1 cellular context compared by ENCODE assay signal in the genomic region with DNA sequence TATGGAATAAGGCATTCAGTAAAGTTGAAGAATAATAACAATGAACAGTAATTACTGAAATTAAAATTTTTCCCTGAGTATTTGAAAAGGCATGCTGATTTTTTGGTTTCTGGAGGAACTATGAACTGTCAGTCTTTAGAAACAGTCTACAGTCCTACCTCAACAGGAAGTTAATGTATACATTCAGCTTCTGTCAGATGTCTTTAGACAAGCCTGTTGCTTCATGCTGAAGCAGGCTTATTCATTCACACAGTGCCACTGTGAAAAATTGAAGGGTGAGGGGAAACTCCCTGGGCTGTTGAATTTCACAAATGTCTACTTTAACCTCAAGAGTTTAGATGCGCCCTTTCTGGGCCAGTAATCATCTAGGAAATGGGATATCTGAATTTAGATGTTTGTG.
TF ChIP-seq lines count a peak whose summit lies in the region.

No MANE protein-coding gene starts in this region.

TF ChIP-seq in IMR-90, 13 proteins besides CTCF, POLR2A, EP300 and RAD21:
- TF ChIP-seq, protein P1, sequence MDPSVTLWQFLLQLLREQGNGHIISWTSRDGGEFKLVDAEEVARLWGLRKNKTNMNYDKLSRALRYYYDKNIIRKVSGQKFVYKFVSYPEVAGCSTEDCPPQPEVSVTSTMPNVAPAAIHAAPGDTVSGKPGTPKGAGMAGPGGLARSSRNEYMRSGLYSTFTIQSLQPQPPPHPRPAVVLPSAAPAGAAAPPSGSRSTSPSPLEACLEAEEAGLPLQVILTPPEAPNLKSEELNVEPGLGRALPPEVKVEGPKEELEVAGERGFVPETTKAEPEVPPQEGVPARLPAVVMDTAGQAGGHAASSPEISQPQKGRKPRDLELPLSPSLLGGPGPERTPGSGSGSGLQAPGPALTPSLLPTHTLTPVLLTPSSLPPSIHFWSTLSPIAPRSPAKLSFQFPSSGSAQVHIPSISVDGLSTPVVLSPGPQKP (IDR thresholded peaks at IDR 0.05; ENCODE audit: borderline replicate concordance, low read depth, low read length) = no peak
- TF ChIP-seq MAFK (IDR thresholded peaks at IDR 0.05; ENCODE audit: low read depth, low read length) = no peak
- no peak for TF ChIP-seq CHD1 (IDR thresholded peaks at IDR 0.05; ENCODE audit: low read depth, low read length)
- no peak for TF ChIP-seq FOS (IDR thresholded peaks at IDR 0.05; ENCODE audit: low read depth, low read length)
- TF ChIP-seq RFX5 (IDR thresholded peaks at IDR 0.05; ENCODE audit: low read depth, low read length) = no peak
- no peak for TF ChIP-seq USF2 (IDR thresholded peaks at IDR 0.05; ENCODE audit: low read depth, low read length)
- TF ChIP-seq MXI1 (IDR thresholded peaks at IDR 0.05; ENCODE audit: borderline replicate concordance, low read depth, low read length) = 0 out of 2 replicates have a peak, but pooled peaks have one; percentile 13
- TF ChIP-seq RCOR1 (IDR thresholded peaks at IDR 0.05; ENCODE audit: insufficient replicate concordance, low read length) = no peak
- peak; percentile 87 for TF ChIP-seq CEBPB (IDR thresholded peaks at IDR 0.05; ENCODE audit: low read depth, low read length)
- no peak for TF ChIP-seq BHLHE40 (IDR thresholded peaks at IDR 0.05; ENCODE audit: low read depth, low read length)
- no peak for TF ChIP-seq SMC3 (IDR thresholded peaks at IDR 0.05; ENCODE audit: low read depth, low read length)
- no peak for TF ChIP-seq NFE2L2 (IDR thresholded peaks at IDR 0.05; ENCODE audit: low read depth, low read length)
- no peak for TF ChIP-seq MAZ (IDR thresholded peaks at IDR 0.05; ENCODE audit: borderline replicate concordance, low read depth, low read length)
